ENCODE assay signal across 19 cellular contexts in genomic region chr10:11303671-11304170, GRCh38.
DNase-seq lines count a peak whose midpoint lies in the region; ATAC-seq, FAIRE-seq and TF ChIP-seq lines count a peak whose summit lies in the region.
"Had no signal": no experiment of that assay in that cellular context is flagged by ENCODE, and none has a peak within 500 bp of the region (broad histone marks: within the 10 kb centered on the region; RNA-seq: fewer than 3 reads in every experiment).

No MANE protein-coding gene starts in this region.

- TF ChIP-seq CTCF in HepG2 (CRISPR knock-in tag; IDR thresholded peaks at IDR 0.05): no peak
- no peak for TF ChIP-seq CTCF in right lobe of liver (IDR thresholded peaks at IDR 0.05)
- no peak for TF ChIP-seq CTCF in prostate gland (IDR thresholded peaks at IDR 0.05)

- BruUV-seq in HepG2 (replicated peaks; lab: Mats Ljungman, UMichigan): no TSS peak

- peaks cover 45 to 78% (median 60%) of the 10 kb centered on the region in 3 donors for H3K36me3 Mint-ChIP-seq in immature natural killer cell

- ATAC-seq in HepG2 (no peak), right lobe of liver (no peak), HG02759 (IDR thresholded peaks at IDR 0.05; ENCODE audit: unreplicated experiment) (no peak)
- ATAC-seq: GM23338, K562 had no signal

- POLR2A ChIA-PET in HepG2 (lab: Yijun Ruan, JAX): no interaction called here

- H3K4me3 Mint-ChIP-seq in immature natural killer cell: no peak overlapping the region
- H3K4me3 Mint-ChIP-seq: GM23338 had no signal

- H3K4me3 ChIP-seq in HepG2 (replicated peaks in 1 of 3; ENCODE audit: insufficient read depth in 1 of 3, low read depth in 2 of 3, low read length in 3 of 3) (no peak overlapping the region), right lobe of liver (no peak overlapping the region), prostate gland (no peak overlapping the region)
- H3K4me3 ChIP-seq: GM23338, K562, PC-9 had no signal

- H3K27me3 ChIP-seq in HepG2 (ENCODE audit: control insufficient read depth in 1 of 2, insufficient read depth in 2 of 2, low read length in 2 of 2) (peaks cover 3 to 42% of the 10 kb centered on the region in 2 experiments; a peak in 3 of 5 replicates), right lobe of liver (no peaks in the 10 kb centered on the region), prostate gland (replicated peaks; ENCODE audit: insufficient read depth) (no peaks in the 10 kb centered on the region)

- CTCF ChIA-PET in HepG2 (lab: Yijun Ruan, JAX; ENCODE audit: low intra/inter-chr PET ratio, low total read pairs): no interaction called here

- WGBS in HepG2 (ENCODE audit: low lambda C conversion rate): 43% methylated on average over 5 of the region's 6 CpGs
- 80% methylated on average over 6 of the region's 6 CpGs for WGBS in right lobe of liver (ENCODE audit: insufficient coverage, low coverage, low lambda C conversion rate, missing lambda C conversion rate)
- 88% methylated on average over 6 of the region's 6 CpGs for WGBS in prostate gland

- peak overlapping the region; percentile 14 to 79 (median 64) for H3K27ac Mint-ChIP-seq in immature natural killer cell
- H3K27ac Mint-ChIP-seq: GM23338 had no signal

- in situ Hi-C loops in HepG2 (cut with HindIII; ENCODE audit: extremely low pct_ligation_motif_present, low pct_unique_long_range_greater_than_20kb): no loop called here

- no peak for TF ChIP-seq EP300 in HepG2 (IDR thresholded peaks at IDR 0.05; ENCODE audit: low read depth in 2 of 2, low read length in 2 of 2)
- TF ChIP-seq EP300 in HepG2 (CRISPR knock-in tag; IDR thresholded peaks at IDR 0.05; ENCODE audit: borderline replicate concordance): no peak

- no peak overlapping the region for H3K27ac ChIP-seq in HepG2 (ENCODE audit: extremely low read length, insufficient read depth, low read length)
- H3K27ac ChIP-seq in right lobe of liver: no peak overlapping the region
- H3K27ac ChIP-seq in prostate gland: no peak overlapping the region
- H3K27ac ChIP-seq: PC-9 had no signal

- no peaks in the 10 kb centered on the region for H4K20me1 ChIP-seq in HepG2 (ENCODE audit: insufficient read depth, low read length)

- peaks cover 0 to 9% (median 2%) of the 10 kb centered on the region in 6 donors for H3K9me3 Mint-ChIP-seq in immature natural killer cell

- H3K27me3 Mint-ChIP-seq in immature natural killer cell (ENCODE audit: low read depth in 3 of 3): peaks cover 10 to 72% (median 38%) of the 10 kb centered on the region in 3 donors

- no peak for TF ChIP-seq POLR2A in HepG2 (IDR thresholded peaks at IDR 0.05; ENCODE audit: insufficient read depth in 1 of 2, low read depth in 2 of 2, low read length in 2 of 2)
- no peak for TF ChIP-seq POLR2A in right lobe of liver (IDR thresholded peaks at IDR 0.05)
- no peak for TF ChIP-seq POLR2A in prostate gland (IDR thresholded peaks at IDR 0.05)

- H3K9me3 ChIP-seq in HepG2 (ENCODE audit: low read length) (no peaks in the 10 kb centered on the region), right lobe of liver (no peaks in the 10 kb centered on the region), prostate gland (no peaks in the 10 kb centered on the region)

- DNase-seq in NCI-H446 treated with DMSO at 0.1 percent for 48 hours (lab: John Stamatoyannopoulos, UW) (peak; percentile 62), NCI-H446 (lab: John Stamatoyannopoulos, UW) (no peak), HepG2 (ENCODE audit: low spot score) (no peak), right lobe of liver (no peak), immature natural killer cell (no peak), prostate gland (ENCODE audit: low spot score) (no peak), AML-193 (lab: John Stamatoyannopoulos, UW) (no peak)
- DNase-seq: 8988T, C1 segment of cervical spinal cord, Caco-2, NCI-H1436 treated with DMSO at 0.1 percent for 48 hours, NCI-H2081, NCI-H2227 treated with DMSO at 0.1 percent for 48 hours, NCI-H526 treated with DMSO at 0.1 percent for 48 hours, PC-9 had no signal

- peaks cover 67 to 93% of the 10 kb centered on the region in 2 donors for H3K4me1 Mint-ChIP-seq in immature natural killer cell

- H2AFZ ChIP-seq in HepG2 (ENCODE audit: low read length): no peak overlapping the region
- H2AFZ ChIP-seq: GM23338, PC-9 had no signal

- no peak overlapping the region for H3K4me2 ChIP-seq in HepG2 (ENCODE audit: low read depth, low read length)
- H3K4me2 ChIP-seq: GM23338, PC-9 had no signal

- no peaks in the 10 kb centered on the region for H3K79me2 ChIP-seq in HepG2 (ENCODE audit: insufficient read depth, low read length)

- no peak for TF ChIP-seq RAD21 in HepG2 (CRISPR knock-in tag; IDR thresholded peaks at IDR 0.05)

- H3K9ac ChIP-seq in HepG2 (ENCODE audit: insufficient read depth, low read depth, low read length): no peak overlapping the region

- intact Hi-C loops in HepG2 (cut with micrococcal nuclease; ENCODE audit: unreplicated experiment) (no loop called here), right lobe of liver (cut with DNase I) (no loop called here), prostate gland (cut with DNase I) (loop anchor here (10.0 kb wide), 1 partner anchor 1569 kb away; no protein-coding TSS in a partner anchor)

- H3K36me3 ChIP-seq in HepG2 (replicated peaks in 1 of 2; ENCODE audit: control insufficient read depth in 1 of 2, insufficient read depth in 2 of 2, low read length in 2 of 2) (no peaks in the 10 kb centered on the region), right lobe of liver (no peaks in the 10 kb centered on the region), prostate gland (no peaks in the 10 kb centered on the region)

- H3K4me1 ChIP-seq in HepG2 (ENCODE audit: insufficient read depth, low read length) (no peaks in the 10 kb centered on the region), right lobe of liver (no peaks in the 10 kb centered on the region), prostate gland (replicated peaks) (no peaks in the 10 kb centered on the region)
- H3K4me1 ChIP-seq: Caco-2 had no signal

- no peak for FAIRE-seq in HepG2 (lab: Jason Lieb, UNC)
- FAIRE-seq: GM12892, K562 had no signal

TF ChIP-seq in HepG2, 621 proteins besides CTCF, POLR2A, EP300 and RAD21 (continues in another document):
- TF ChIP-seq MAFK (conservative IDR thresholded peaks at IDR 0.05 in 1 of 2, IDR thresholded peaks at IDR 0.05 in 1 of 2; ENCODE audit: low read length in 2 of 2): peak; percentile 19 to 25; a peak in 2 of 4 replicates
- TF ChIP-seq AKNA (CRISPR knock-in tag; IDR thresholded peaks at IDR 0.05; ENCODE audit: borderline replicate concordance): no peak
- TF ChIP-seq, protein P1, sequence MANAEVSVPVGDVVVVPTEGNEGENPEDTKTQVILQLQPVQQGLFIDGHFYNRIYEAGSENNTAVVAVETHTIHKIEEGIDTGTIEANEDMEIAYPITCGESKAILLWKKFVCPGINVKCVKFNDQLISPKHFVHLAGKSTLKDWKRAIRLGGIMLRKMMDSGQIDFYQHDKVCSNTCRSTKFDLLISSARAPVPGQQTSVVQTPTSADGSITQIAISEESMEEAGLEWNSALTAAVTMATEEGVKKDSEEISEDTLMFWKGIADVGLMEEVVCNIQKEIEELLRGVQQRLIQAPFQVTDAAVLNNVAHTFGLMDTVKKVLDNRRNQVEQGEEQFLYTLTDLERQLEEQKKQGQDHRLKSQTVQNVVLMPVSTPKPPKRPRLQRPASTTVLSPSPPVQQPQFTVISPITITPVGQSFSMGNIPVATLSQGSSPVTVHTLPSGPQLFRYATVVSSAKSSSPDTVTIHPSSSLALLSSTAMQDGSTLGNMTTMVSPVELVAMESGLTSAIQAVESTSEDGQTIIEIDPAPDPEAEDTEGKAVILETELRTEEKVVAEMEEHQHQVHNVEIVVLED (CRISPR knock-in tag; IDR thresholded peaks at IDR 0.05; ENCODE audit: borderline replicate concordance): no peak
- TF ChIP-seq ZNF841 (CRISPR knock-in tag; IDR thresholded peaks at IDR 0.05; ENCODE audit: borderline replicate concordance): no peak
